ENCODE assay signal across 24 cellular contexts in genomic region chr21:44464351-44464750, GRCh38. TPM values are rescaled to one million over a fixed set of nuclear protein-coding genes. Genes with fewer than 3 reads are reported as not detected.
"Had no signal": no experiment of that assay in that cellular context is flagged by ENCODE, and none has a peak within 500 bp of the region (broad histone marks: within the 10 kb centered on the region; RNA-seq: fewer than 3 reads in every experiment).

No MANE protein-coding gene starts in this region.

- H3K4me1 ChIP-seq: SJSA1 had no signal

- ATAC-seq: HepG2 had no signal

- H3K36me3 ChIP-seq: MG63, SJSA1 had no signal

- DNase-seq: IMR-90, Karpas-422, KG1, MG63, NCI-H1092, NCI-H1105 treated with DMSO at 0.1 percent for 48 hours, NCI-H1417 treated with DMSO at 0.1 percent for 48 hours, NCI-H146, NCI-H1694 treated with DMSO at 0.1 percent for 48 hours, NCI-H2029, NCI-H2081 treated with DMSO at 0.1 percent for 48 hours, NCI-H2171, NCI-H226, NCI-H446, NCI-H510A, NCI-H524 treated with DMSO at 0.1 percent for 48 hours, NCI-H69, Right ventricle myocardium superior, RPMI8226, SIG-M5 had no signal

- H3K9me3 ChIP-seq: MG63, SJSA1 had no signal

- H3K27me3 ChIP-seq: MG63, SJSA1 had no signal

- H3K27ac ChIP-seq: SJSA1, SK-N-MC had no signal

- H3K4me3 ChIP-seq: MG63, SJSA1, SK-N-MC had no signal

RNA-seq across cellular contexts. Expression of gene LRRC3, which starts 9.0 kb away (rescaled TPM):
- total RNA-seq: HT1080 had no signal
